Comparison of ENCODE assay signal across 12 cellular contexts in genomic region chr3:9149566-9149965, GRCh38.
"Had no signal": no experiment of that assay in that cellular context is flagged by ENCODE, and none has a peak within 500 bp of the region (broad histone marks: within the 10 kb centered on the region; RNA-seq: fewer than 3 reads in every experiment).

No MANE protein-coding gene starts in this region.

- ATAC-seq: activated T-helper 17 cell treated with anti-CD3 and anti-CD28 coated beads, Interleukin-2, amount 50 U/mL, for 72 hours; foreskin keratinocyte; T-cell had no signal

- H3K27me3 ChIP-seq: foreskin keratinocyte, tibial artery had no signal

- H3K27ac ChIP-seq: foreskin keratinocyte, SK-N-MC, tibial artery had no signal

- DNase-seq: activated CD4-positive, alpha-beta T cell treated with anti-CD3 and anti-CD28 coated beads, Interleukin-2, amount 10 ng/mL, durations not matched to agents 7 days and 5 days; activated naive CD4-positive, alpha-beta T cell treated with anti-CD3 and anti-CD28 coated beads, Interleukin-2, amount 10 ng/mL, durations not matched to agents 7 days and 5 days; activated T-cell treated with anti-CD3 and anti-CD28 coated beads for 4 hours; endodermal cell; head of caudate nucleus; small intestine; T-cell; T1000; tibial artery had no signal

- H3K4me3 ChIP-seq: SK-N-MC, tibial artery had no signal

- H3K4me1 ChIP-seq: foreskin keratinocyte, tibial artery had no signal

- H3K36me3 ChIP-seq: tibial artery had no signal
